19 cellular contexts compared by ENCODE assay signal in the genomic region with DNA sequence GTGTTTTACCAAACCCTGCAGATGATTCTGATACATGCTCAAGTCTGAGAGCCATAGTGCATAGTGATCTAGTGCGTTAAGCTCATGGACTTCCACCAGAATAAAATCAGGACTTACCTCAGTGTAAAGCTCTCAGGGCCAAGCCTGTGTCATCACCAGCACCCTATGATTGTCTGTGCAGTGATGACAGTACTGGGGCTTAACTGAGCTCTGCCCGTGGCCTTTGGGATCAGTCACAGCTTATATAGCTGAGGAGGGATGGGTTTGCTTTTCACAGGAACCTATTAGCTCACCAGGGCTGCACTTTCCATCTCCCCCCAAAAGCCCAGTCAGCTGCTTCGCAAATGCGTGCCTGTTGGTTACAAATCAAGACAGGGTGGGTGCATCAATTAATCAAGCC.
"Had no signal": no experiment of that assay in that cellular context is flagged by ENCODE, and none has a peak within 500 bp of the region (broad histone marks: within the 10 kb centered on the region; RNA-seq: fewer than 3 reads in every experiment).

No MANE protein-coding gene starts in this region.

- H3K36me3 ChIP-seq: stomach, upper lobe of right lung had no signal

- H3K27me3 ChIP-seq: left lung, stomach, testis, upper lobe of right lung had no signal

- ATAC-seq: activated T-helper 17 cell treated with anti-CD3 and anti-CD28 coated beads, Interleukin-2, amount 50 U/mL, for 72 hours; left lung; upper lobe of right lung had no signal

- H3K4me3 ChIP-seq: left lung, stomach, testis, upper lobe of right lung had no signal

- H3K9me3 Mint-ChIP-seq: activated B cell treated with CpG ODN at 0.5 μM for 24 hours; activated CD4-positive, alpha-beta memory T cell treated with anti-CD3 and anti-CD28 coated beads for 36 hours; activated T-helper 17 cell treated with anti-CD3 and anti-CD28 coated beads, Interleukin-2, amount 50 U/mL, for 72 hours; central memory CD8-positive, alpha-beta T cell; nephron progenitor cell had no signal

- H3K9me3 ChIP-seq: left lung, stomach, testis, upper lobe of right lung had no signal

- H3K27ac ChIP-seq: testis, upper lobe of right lung had no signal

- H3K27ac Mint-ChIP-seq: activated B cell treated with CpG ODN at 0.5 μM for 24 hours; activated CD4-positive, alpha-beta memory T cell treated with anti-CD3 and anti-CD28 coated beads for 36 hours; activated T-helper 17 cell treated with anti-CD3 and anti-CD28 coated beads, Interleukin-2, amount 50 U/mL, for 72 hours; nephron progenitor cell had no signal

- DNase-seq: activated B cell treated with CpG ODN at 0.5 μM for 24 hours; activated CD4-positive, alpha-beta memory T cell treated with anti-CD3 and anti-CD28 coated beads for 36 hours; activated CD4-positive, alpha-beta T cell treated with anti-CD3 and anti-CD28 coated beads for 4 hours; activated naive CD4-positive, alpha-beta T cell; anterior cingulate cortex; cortex of kidney; left lung; nephron progenitor cell; nucleus accumbens; posterior cingulate gyrus; retina; stimulated activated CD4-positive, alpha-beta T cell treated with anti-CD3 and anti-CD28 coated beads, Interleukin-15, amount 100 ng/mL, for 24 hours; stimulated activated CD4-positive, alpha-beta T cell treated with anti-CD3 and anti-CD28 coated beads, Interleukin-2, amount 100 ng/mL, for 48 hours; stomach; SW 1271; testis; upper lobe of right lung had no signal
